6 cellular contexts compared by ENCODE assay signal in genomic region chr6:135946674-135947073, GRCh38.
"Had no signal": no experiment of that assay in that cellular context is flagged by ENCODE, and none has a peak within 500 bp of the region (broad histone marks: within the 10 kb centered on the region; RNA-seq: fewer than 3 reads in every experiment).

No MANE protein-coding gene starts in this region.

- H3K4me3 ChIP-seq: GM23338 had no signal

- H2AFZ ChIP-seq: GM23338 had no signal

- H3K4me2 ChIP-seq: GM23338 had no signal

- H3K9me3 Mint-ChIP-seq: GM23338, H9, IgD-negative memory B cell had no signal

- H3K4me3 Mint-ChIP-seq: GM23338, H9, IgD-negative memory B cell had no signal

- H3K27ac Mint-ChIP-seq: GM23338, H9, IgD-negative memory B cell had no signal

- H3K27ac ChIP-seq: HL-60 had no signal

- DNase-seq: H9, HCEC 1CT had no signal

- H3K27me3 Mint-ChIP-seq: IgD-negative memory B cell had no signal

- H3K4me1 Mint-ChIP-seq: GM23338 had no signal

- ATAC-seq: GM23338, HepG2 had no signal

- H3K36me3 Mint-ChIP-seq: IgD-negative memory B cell had no signal
